1 cellular context compared by ENCODE assay signal in genomic region chr15:40263036-40263754, GRCh38.
TF ChIP-seq lines count a peak whose summit lies in the region.

No MANE protein-coding gene starts in this region.

TF ChIP-seq in SK-N-SH, 30 proteins besides CTCF, POLR2A, EP300 and RAD21:
- TF ChIP-seq RXRA (IDR thresholded peaks at IDR 0.05; ENCODE audit: borderline replicate concordance, low read depth) (no peak), IRF3 (IDR thresholded peaks at IDR 0.05; ENCODE audit: low read depth, low read length) (no peak), PBX3 (IDR thresholded peaks at IDR 0.05) (no peak), RFX5 (IDR thresholded peaks at IDR 0.05; ENCODE audit: low read length) (no peak), JUND (IDR thresholded peaks at IDR 0.05) (peak; percentile 14; the same call in 1 of the 2 replicates), REST (IDR thresholded peaks at IDR 0.05; ENCODE audit: low read depth, low read length) (no peak), EZH2phosphoT487 (IDR thresholded peaks at IDR 0.05; ENCODE audit: borderline replicate concordance, low read depth) (no peak), SMC3 (IDR thresholded peaks at IDR 0.05; ENCODE audit: low read depth, low read length) (no peak), FOSL2 (IDR thresholded peaks at IDR 0.05; ENCODE audit: borderline replicate concordance, low read depth) (peak; percentile 38; the same call in 1 of the 2 replicates), SIN3A (IDR thresholded peaks at IDR 0.05; ENCODE audit: borderline replicate concordance, low read depth, low read length) (no peak), NFIC (IDR thresholded peaks at IDR 0.05; ENCODE audit: borderline replicate concordance) (peak; percentile 21; the same call in 1 of the 2 replicates), GATA2 (CRISPR knock-in tag; IDR thresholded peaks at IDR 0.05) (no peak), FOXM1 (IDR thresholded peaks at IDR 0.05; ENCODE audit: low read depth) (no peak), NRF1 (IDR thresholded peaks at IDR 0.05; ENCODE audit: low read depth, low read length) (no peak), GABPA (IDR thresholded peaks at IDR 0.05; ENCODE audit: low read depth) (no peak), FOXJ3 (CRISPR knock-in tag; IDR thresholded peaks at IDR 0.05) (no peak), USF1 (IDR thresholded peaks at IDR 0.05; ENCODE audit: borderline replicate concordance, low read depth) (no peak), MAX (IDR thresholded peaks at IDR 0.05; ENCODE audit: low read depth) (peak; percentile 30; the same call in 1 of the 2 replicates)
